19 cellular contexts compared by ENCODE assay signal in the genomic region with DNA sequence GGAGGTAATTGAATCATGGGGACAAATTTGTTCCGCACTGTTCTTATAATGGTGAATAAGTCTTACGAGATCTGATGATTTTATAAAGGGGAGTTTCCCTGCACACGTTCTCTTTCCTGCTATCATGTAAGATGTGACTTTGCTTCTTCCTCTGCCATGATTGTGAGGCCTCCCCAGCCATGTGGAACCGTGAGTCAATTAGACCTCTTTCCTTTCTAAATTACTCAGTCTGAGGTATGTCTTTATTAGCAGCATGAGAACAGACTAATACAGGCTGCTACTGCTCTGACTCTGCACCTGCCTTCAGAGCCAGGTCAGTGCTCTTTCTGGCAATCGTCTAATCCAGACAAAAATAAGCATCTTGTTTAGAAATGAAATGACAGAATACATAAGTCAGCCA.
A peak's percentile ranks its signal among the peaks of the same experiment; 100 is the strongest.
DNase-seq lines count a peak whose midpoint lies in the region; ATAC-seq and TF ChIP-seq lines count a peak whose summit lies in the region.
"Had no signal": no experiment of that assay in that cellular context is flagged by ENCODE, and none has a peak within 500 bp of the region (broad histone marks: within the 10 kb centered on the region; RNA-seq: fewer than 3 reads in every experiment).

No MANE protein-coding gene starts in this region.

- H3K4me1 ChIP-seq in tibial artery (no peaks in the 10 kb centered on the region), breast epithelium (no peaks in the 10 kb centered on the region)
- H3K4me1 ChIP-seq: body of pancreas, gastroesophageal sphincter had no signal

- DNase-seq in kidney epithelial cell (ENCODE audit: low read depth): peak; percentile 10
- DNase-seq in tibial artery: no peak
- DNase-seq in breast epithelium (ENCODE audit: low spot score in 2 of 2): no peak
- DNase-seq in omental fat pad (ENCODE audit: low spot score): no peak
- DNase-seq in cerebellar nuclear complex (lab: John Stamatoyannopoulos, UW): no peak
- DNase-seq: activated CD4-positive, alpha-beta T cell treated with anti-CD3 and anti-CD28 coated beads for 48 hours; AML-193; body of pancreas; naive thymus-derived CD4-positive, alpha-beta T cell; NCI-H2081 treated with DMSO at 0.1 percent for 48 hours; NCI-H526; OCI-M1; trophoblast cell had no signal

- intact Hi-C loops in tibial artery (cut with DNase I; ENCODE audit: low total_unique reads) (no loop called here), breast epithelium (cut with DNase I; ENCODE audit: low total_unique reads) (no loop called here)

- H3K27ac ChIP-seq in tibial artery (no peak overlapping the region), breast epithelium (no peak overlapping the region)
- H3K27ac ChIP-seq: body of pancreas, epithelial cell of prostate, gastroesophageal sphincter had no signal

- H3K36me3 ChIP-seq in kidney epithelial cell (ENCODE audit: control insufficient read depth, insufficient read depth, low read length): no peaks in the 10 kb centered on the region
- H3K36me3 ChIP-seq in tibial artery: no peaks in the 10 kb centered on the region
- no peaks in the 10 kb centered on the region for H3K36me3 ChIP-seq in breast epithelium
- H3K36me3 ChIP-seq: gastroesophageal sphincter had no signal

- no peak for TF ChIP-seq POLR2A in breast epithelium (IDR thresholded peaks at IDR 0.05)

- H3K27me3 ChIP-seq in kidney epithelial cell (ENCODE audit: control insufficient read depth, insufficient read depth, low read length): no peaks in the 10 kb centered on the region
- H3K27me3 ChIP-seq in tibial artery: no peaks in the 10 kb centered on the region
- H3K27me3 ChIP-seq in breast epithelium: no peaks in the 10 kb centered on the region
- H3K27me3 ChIP-seq: body of pancreas, gastroesophageal sphincter had no signal

- TF ChIP-seq CTCF in kidney epithelial cell (IDR thresholded peaks at IDR 0.05; ENCODE audit: insufficient read depth, low read length, poor library complexity, severe bottlenecking) (no peak), tibial artery (IDR thresholded peaks at IDR 0.05) (no peak), breast epithelium (IDR thresholded peaks at IDR 0.05) (no peak), omental fat pad (IDR thresholded peaks at IDR 0.05) (no peak)

- H3K4me3 ChIP-seq in kidney epithelial cell (ENCODE audit: low read depth, low read length) (no peak overlapping the region), tibial artery (no peak overlapping the region), breast epithelium (no peak overlapping the region)
- H3K4me3 ChIP-seq: body of pancreas, gastroesophageal sphincter had no signal

- no peaks in the 10 kb centered on the region for H3K9me3 ChIP-seq in tibial artery
- no peaks in the 10 kb centered on the region for H3K9me3 ChIP-seq in breast epithelium
- H3K9me3 ChIP-seq: body of pancreas, gastroesophageal sphincter had no signal

- ATAC-seq in GM18868 (IDR thresholded peaks at IDR 0.05; ENCODE audit: unreplicated experiment) (peak; percentile 93), HG02610 (IDR thresholded peaks at IDR 0.05; ENCODE audit: unreplicated experiment) (peak; percentile 96), HG03280 (IDR thresholded peaks at IDR 0.05; ENCODE audit: unreplicated experiment) (peak; percentile 81), omental fat pad (ENCODE audit: low FRiP score) (no peak)
- ATAC-seq: activated naive CD4-positive, alpha-beta T cell treated with anti-CD3 and anti-CD28 coated beads, Interleukin-2, amount 50 U/mL, for 72 hours; body of pancreas; gastroesophageal sphincter; naive thymus-derived CD4-positive, alpha-beta T cell had no signal
